30 cellular contexts compared by ENCODE assay signal in the genomic region with DNA sequence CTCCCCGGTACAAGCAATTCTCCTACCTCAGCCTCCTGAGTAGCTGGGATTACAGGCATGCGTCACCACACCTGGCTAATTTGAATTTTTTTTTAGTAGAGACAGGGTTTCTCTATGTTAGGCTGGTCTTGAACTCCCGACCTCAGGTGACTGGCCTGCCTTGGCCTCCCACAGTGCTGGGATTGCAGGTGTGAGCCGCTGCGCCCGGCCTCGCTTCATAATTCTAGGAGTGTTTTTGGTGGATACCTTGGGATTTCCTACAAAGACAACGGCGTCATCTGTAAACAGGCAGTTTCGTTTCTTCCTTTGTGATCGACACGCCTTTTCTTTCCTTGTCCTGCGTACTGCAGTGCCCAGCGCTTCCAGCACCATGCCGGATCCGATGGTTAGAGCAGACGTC.
"Had no signal": no experiment of that assay in that cellular context is flagged by ENCODE, and none has a peak within 500 bp of the region (broad histone marks: within the 10 kb centered on the region; RNA-seq: fewer than 3 reads in every experiment).

No MANE protein-coding gene starts in this region.

- H3K4me3 ChIP-seq: ascending aorta, breast epithelium, cardiac muscle cell, esophagus squamous epithelium, gastroesophageal sphincter had no signal

- H3K27me3 ChIP-seq: ascending aorta, breast epithelium, cardiac muscle cell, esophagus squamous epithelium, gastroesophageal sphincter had no signal

- H3K36me3 ChIP-seq: breast epithelium, cardiac muscle cell had no signal

- H3K4me1 Mint-ChIP-seq: activated CD4-positive, alpha-beta memory T cell treated with anti-CD3 and anti-CD28 coated beads, Interleukin-2, amount 10 ng/mL, durations not matched to agents 7 days and 5 days; activated CD4-positive, alpha-beta T cell treated with anti-CD3 and anti-CD28 coated beads, Interleukin-2, amount 10 ng/mL, durations not matched to agents 7 days and 5 days; activated naive CD4-positive, alpha-beta T cell treated with anti-CD3 and anti-CD28 coated beads, Interleukin-2, amount 10 ng/mL, durations not matched to agents 7 days and 5 days; brain; central memory CD8-positive, alpha-beta T cell; WTC11 had no signal

- H3K9me3 Mint-ChIP-seq: central memory CD8-positive, alpha-beta T cell had no signal

- ATAC-seq: activated naive CD4-positive, alpha-beta T cell treated with anti-CD3 and anti-CD28 coated beads, Interleukin-2, amount 50 U/mL, for 72 hours; activated T-cell treated with anti-CD3 and anti-CD28 coated beads, Interleukin-2, amount 50 U/mL, for 72 hours; gastroesophageal sphincter; WTC11 had no signal

- H3K4me1 ChIP-seq: ascending aorta, breast epithelium, esophagus squamous epithelium, gastroesophageal sphincter had no signal

- H3K4me3 Mint-ChIP-seq: activated CD4-positive, alpha-beta memory T cell treated with anti-CD3 and anti-CD28 coated beads, Interleukin-2, amount 10 ng/mL, durations not matched to agents 7 days and 5 days; activated CD4-positive, alpha-beta T cell treated with anti-CD3 and anti-CD28 coated beads, Interleukin-2, amount 10 ng/mL, durations not matched to agents 7 days and 5 days; activated naive CD4-positive, alpha-beta T cell treated with anti-CD3 and anti-CD28 coated beads, Interleukin-2, amount 10 ng/mL, durations not matched to agents 7 days and 5 days; activated naive CD8-positive, alpha-beta T cell treated with anti-CD3 and anti-CD28 coated beads, Interleukin-2, amount 10 ng/mL, durations not matched to agents 7 days and 5 days; activated T-cell treated with anti-CD3 and anti-CD28 coated beads, Interleukin-2, amount 50 U/mL, for 24 hours; activated T-cell treated with anti-CD3 and anti-CD28 coated beads, Interleukin-2, amount 50 U/mL, for 72 hours; brain; central memory CD8-positive, alpha-beta T cell; WTC11 had no signal

- H3K27ac ChIP-seq: ascending aorta, breast epithelium, cardiac muscle cell, epithelial cell of prostate, esophagus squamous epithelium, gastroesophageal sphincter, VCaP had no signal

- H3K27ac Mint-ChIP-seq: activated CD4-positive, alpha-beta memory T cell treated with anti-CD3 and anti-CD28 coated beads, Interleukin-2, amount 10 ng/mL, durations not matched to agents 7 days and 5 days; activated CD4-positive, alpha-beta T cell treated with anti-CD3 and anti-CD28 coated beads, Interleukin-2, amount 10 ng/mL, durations not matched to agents 7 days and 5 days; activated naive CD4-positive, alpha-beta T cell treated with anti-CD3 and anti-CD28 coated beads, Interleukin-2, amount 50 U/mL, for 72 hours; activated naive CD8-positive, alpha-beta T cell treated with anti-CD3 and anti-CD28 coated beads, Interleukin-2, amount 10 ng/mL, durations not matched to agents 7 days and 5 days; activated T-cell treated with anti-CD3 and anti-CD28 coated beads, Interleukin-2, amount 50 U/mL, for 24 hours; activated T-cell treated with anti-CD3 and anti-CD28 coated beads, Interleukin-2, amount 50 U/mL, for 72 hours; brain; WTC11 had no signal

- H3K9me3 ChIP-seq: ascending aorta, esophagus squamous epithelium, gastroesophageal sphincter had no signal

- DNase-seq: activated CD4-positive, alpha-beta memory T cell treated with anti-CD3 and anti-CD28 coated beads, Interleukin-2, amount 10 ng/mL, durations not matched to agents 7 days and 5 days; activated CD4-positive, alpha-beta T cell treated with anti-CD3 and anti-CD28 coated beads for 1 hour; activated CD4-positive, alpha-beta T cell treated with anti-CD3 and anti-CD28 coated beads for 4 hours; activated CD4-positive, alpha-beta T cell treated with anti-CD3 and anti-CD28 coated beads, Interleukin-2, amount 10 ng/mL, durations not matched to agents 7 days and 5 days; activated CD4-positive, alpha-beta T cell treated with anti-CD3 and anti-CD28 coated beads, Interleukin-2, amount 50 U/mL, for 4 hours; activated CD8-positive, alpha-beta memory T cell treated with anti-CD3 and anti-CD28 coated beads, Interleukin-2, amount 50 U/mL, for 48 hours; activated gamma-delta T cell; activated naive CD4-positive, alpha-beta T cell; activated naive CD4-positive, alpha-beta T cell treated with anti-CD3 and anti-CD28 coated beads, Interleukin-2, amount 10 ng/mL, durations not matched to agents 7 days and 5 days; activated naive CD8-positive, alpha-beta T cell treated with anti-CD3 and anti-CD28 coated beads, Interleukin-2, amount 10 ng/mL, durations not matched to agents 7 days and 5 days; activated T-cell treated with anti-CD3 and anti-CD28 coated beads for 4 hours; activated T-cell treated with anti-CD3 and anti-CD28 coated beads, Interleukin-2, amount 50 U/mL, for 24 hours; activated T-cell treated with anti-CD3 and anti-CD28 coated beads, Interleukin-2, amount 50 U/mL, for 72 hours; effector CD8-positive, alpha-beta T cell; esophagus squamous epithelium; foreskin melanocyte; T-helper 2 cell had no signal

- FAIRE-seq: colon, endometrium, endothelial cell of umbilical vein had no signal

- H3K27me3 Mint-ChIP-seq: activated CD4-positive, alpha-beta memory T cell treated with anti-CD3 and anti-CD28 coated beads, Interleukin-2, amount 10 ng/mL, durations not matched to agents 7 days and 5 days; activated CD4-positive, alpha-beta T cell treated with anti-CD3 and anti-CD28 coated beads, Interleukin-2, amount 10 ng/mL, durations not matched to agents 7 days and 5 days; activated naive CD4-positive, alpha-beta T cell treated with anti-CD3 and anti-CD28 coated beads, Interleukin-2, amount 10 ng/mL, durations not matched to agents 7 days and 5 days; activated naive CD8-positive, alpha-beta T cell treated with anti-CD3 and anti-CD28 coated beads, Interleukin-2, amount 10 ng/mL, durations not matched to agents 7 days and 5 days; activated T-cell treated with anti-CD3 and anti-CD28 coated beads, Interleukin-2, amount 50 U/mL, for 24 hours; brain; central memory CD8-positive, alpha-beta T cell had no signal
